Comparison of ENCODE assay signal across 1 cellular context in the genomic region with DNA sequence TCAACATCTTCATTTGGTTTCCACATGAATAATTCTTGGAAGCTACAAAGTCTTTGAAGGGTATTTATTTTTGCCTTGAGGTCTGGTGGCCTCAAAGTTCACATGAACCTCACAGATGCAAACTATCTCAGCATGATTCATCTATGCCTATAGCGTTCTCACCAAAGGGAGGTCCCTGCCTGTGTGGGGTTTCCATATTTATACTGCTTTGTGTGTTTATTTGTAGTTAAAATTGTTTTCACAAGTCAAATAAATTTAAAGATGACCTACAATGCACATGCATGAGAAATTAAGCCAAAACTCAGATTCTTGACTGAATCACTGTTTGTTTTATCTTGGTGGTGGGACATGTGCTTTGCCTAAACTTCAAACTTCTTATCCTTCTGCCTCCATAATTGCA.
TF ChIP-seq lines count a peak whose summit lies in the region.

No MANE protein-coding gene starts in this region.

TF ChIP-seq in GM12878, 131 proteins besides CTCF, POLR2A, EP300 and RAD21:
- TF ChIP-seq, protein P1, sequence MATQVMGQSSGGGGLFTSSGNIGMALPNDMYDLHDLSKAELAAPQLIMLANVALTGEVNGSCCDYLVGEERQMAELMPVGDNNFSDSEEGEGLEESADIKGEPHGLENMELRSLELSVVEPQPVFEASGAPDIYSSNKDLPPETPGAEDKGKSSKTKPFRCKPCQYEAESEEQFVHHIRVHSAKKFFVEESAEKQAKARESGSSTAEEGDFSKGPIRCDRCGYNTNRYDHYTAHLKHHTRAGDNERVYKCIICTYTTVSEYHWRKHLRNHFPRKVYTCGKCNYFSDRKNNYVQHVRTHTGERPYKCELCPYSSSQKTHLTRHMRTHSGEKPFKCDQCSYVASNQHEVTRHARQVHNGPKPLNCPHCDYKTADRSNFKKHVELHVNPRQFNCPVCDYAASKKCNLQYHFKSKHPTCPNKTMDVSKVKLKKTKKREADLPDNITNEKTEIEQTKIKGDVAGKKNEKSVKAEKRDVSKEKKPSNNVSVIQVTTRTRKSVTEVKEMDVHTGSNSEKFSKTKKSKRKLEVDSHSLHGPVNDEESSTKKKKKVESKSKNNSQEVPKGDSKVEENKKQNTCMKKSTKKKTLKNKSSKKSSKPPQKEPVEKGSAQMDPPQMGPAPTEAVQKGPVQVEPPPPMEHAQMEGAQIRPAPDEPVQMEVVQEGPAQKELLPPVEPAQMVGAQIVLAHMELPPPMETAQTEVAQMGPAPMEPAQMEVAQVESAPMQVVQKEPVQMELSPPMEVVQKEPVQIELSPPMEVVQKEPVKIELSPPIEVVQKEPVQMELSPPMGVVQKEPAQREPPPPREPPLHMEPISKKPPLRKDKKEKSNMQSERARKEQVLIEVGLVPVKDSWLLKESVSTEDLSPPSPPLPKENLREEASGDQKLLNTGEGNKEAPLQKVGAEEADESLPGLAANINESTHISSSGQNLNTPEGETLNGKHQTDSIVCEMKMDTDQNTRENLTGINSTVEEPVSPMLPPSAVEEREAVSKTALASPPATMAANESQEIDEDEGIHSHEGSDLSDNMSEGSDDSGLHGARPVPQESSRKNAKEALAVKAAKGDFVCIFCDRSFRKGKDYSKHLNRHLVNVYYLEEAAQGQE (IDR thresholded peaks at IDR 0.05; ENCODE audit: low read depth, low read length), result no peak
- TF ChIP-seq, protein P2, sequence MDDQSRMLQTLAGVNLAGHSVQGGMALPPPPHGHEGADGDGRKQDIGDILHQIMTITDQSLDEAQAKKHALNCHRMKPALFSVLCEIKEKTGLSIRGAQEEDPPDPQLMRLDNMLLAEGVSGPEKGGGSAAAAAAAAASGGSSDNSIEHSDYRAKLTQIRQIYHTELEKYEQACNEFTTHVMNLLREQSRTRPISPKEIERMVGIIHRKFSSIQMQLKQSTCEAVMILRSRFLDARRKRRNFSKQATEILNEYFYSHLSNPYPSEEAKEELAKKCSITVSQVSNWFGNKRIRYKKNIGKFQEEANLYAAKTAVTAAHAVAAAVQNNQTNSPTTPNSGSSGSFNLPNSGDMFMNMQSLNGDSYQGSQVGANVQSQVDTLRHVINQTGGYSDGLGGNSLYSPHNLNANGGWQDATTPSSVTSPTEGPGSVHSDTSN (IDR thresholded peaks at IDR 0.05; ENCODE audit: insufficient replicate concordance, low read depth, low read length), result no peak
- TF ChIP-seq NFIC (IDR thresholded peaks at IDR 0.05; ENCODE audit: low read depth, low read length) (peak; percentile 37; the same call in 1 of the 2 replicates), RCOR1 (conservative IDR thresholded peaks at IDR 0.05; ENCODE audit: low read depth, low read length) (no peak), NFYA (IDR thresholded peaks at IDR 0.05; ENCODE audit: borderline replicate concordance, low read depth, low read length) (no peak), RUNX3 (IDR thresholded peaks at IDR 0.05; ENCODE audit: low read length) (peak; percentile 54)
